ENCODE assay signal across 9 cellular contexts in the genomic region with DNA sequence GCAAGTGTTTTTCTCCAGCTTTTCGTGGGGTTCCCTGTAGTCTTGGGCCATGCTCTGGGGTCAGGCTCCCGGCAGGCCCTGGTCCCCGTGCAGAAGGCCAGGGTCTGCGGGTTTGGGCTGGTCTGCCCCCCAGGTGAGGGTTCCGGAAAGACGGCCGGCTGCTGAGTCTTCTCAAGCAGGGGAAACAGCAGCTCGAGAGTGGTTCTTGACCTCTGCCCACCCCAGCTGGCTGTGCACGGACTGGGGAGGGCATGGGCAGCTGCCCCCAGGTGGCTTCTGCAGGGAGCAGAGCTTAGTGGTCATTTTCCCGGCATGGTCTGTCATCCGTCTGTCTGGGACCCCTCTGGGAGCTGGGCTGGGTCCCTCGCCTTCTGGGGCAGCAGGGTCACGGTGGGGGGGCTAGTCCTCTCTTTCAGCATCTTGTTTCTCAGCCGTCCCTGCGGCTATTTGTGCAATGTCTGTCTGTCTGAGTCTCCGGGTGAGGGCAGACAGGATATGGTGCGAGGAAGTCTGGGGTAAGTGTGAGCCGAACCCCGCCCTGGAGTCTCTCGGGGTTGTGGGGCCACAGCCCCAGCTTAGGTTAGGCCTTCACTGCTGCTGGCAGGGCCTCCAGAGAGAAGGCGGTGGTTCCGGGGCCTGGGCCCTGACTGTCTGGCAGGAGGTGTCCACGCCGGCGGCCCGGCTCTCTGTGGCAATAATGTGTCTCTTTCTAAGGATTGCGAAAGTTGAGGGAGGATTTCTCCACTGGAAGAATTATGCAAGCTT. TPM values are rescaled to one million over a fixed set of nuclear protein-coding genes. Genes with fewer than 3 reads are reported as not detected.
DNase-seq lines count a peak whose midpoint lies in the region; ATAC-seq and TF ChIP-seq lines count a peak whose summit lies in the region.
"Had no signal": no experiment of that assay in that cellular context is flagged by ENCODE, and none has a peak within 500 bp of the region (broad histone marks: within the 10 kb centered on the region; RNA-seq: fewer than 3 reads in every experiment).

No MANE protein-coding gene starts in this region.

- peak overlapping the region; percentile 64 for H3K4me3 ChIP-seq in SK-N-MC
- peak overlapping the region in 1 of 4 donors; percentile 82 for H3K4me3 ChIP-seq in adrenal gland

- peak in 1 of 2 donors; percentile 61 for TF ChIP-seq POLR2A in adrenal gland (IDR thresholded peaks at IDR 0.05)

- H3K4me1 ChIP-seq in adrenal gland (replicated peaks in 1 of 2): peaks cover 72 to 99% of the 10 kb centered on the region in 2 donors

- ATAC-seq in GM19043 (IDR thresholded peaks at IDR 0.05; ENCODE audit: low read depth, unreplicated experiment) (peak; percentile 83), left cardiac atrium (peak; percentile 57 to 80)
- ATAC-seq: Panc1 had no signal

- intact Hi-C loops in adrenal gland (cut with DNase I): loop anchor here (5.0 kb wide), 2 partner anchors 78 to 83 kb away; no protein-coding TSS in a partner anchor
- intact Hi-C loops in left cardiac atrium (cut with DNase I): loop anchor here (5.0 to 10.0 kb wide), 2 partner anchors 68 to 71 kb away; no protein-coding TSS in a partner anchor

- TF ChIP-seq CTCF in adrenal gland (IDR thresholded peaks at IDR 0.05): no peak

- H3K27me3 ChIP-seq in adrenal gland: no peaks in the 10 kb centered on the region

- H3K36me3 ChIP-seq in SK-N-MC (ENCODE audit: insufficient read depth, low read length): no peaks in the 10 kb centered on the region; the same call in 1 of the 2 replicates
- no peaks in the 10 kb centered on the region for H3K36me3 ChIP-seq in adrenal gland (replicated peaks in 1 of 2)

- no peak for DNase-seq in SK-N-MC (ENCODE audit: low read depth, low spot score)
- peak; percentile 84 to 98 (median 96) for DNase-seq in adrenal gland
- DNase-seq in left cardiac atrium: peak; percentile 95
- DNase-seq in retina: peak; percentile 45
- DNase-seq in NCI-H345 treated with DMSO at 0.1 percent for 48 hours (lab: John Stamatoyannopoulos, UW; ENCODE audit: unreplicated experiment): no peak
- DNase-seq in NCI-H1417 (lab: John Stamatoyannopoulos, UW): no peak
- DNase-seq in COLO668 (lab: John Stamatoyannopoulos, UW; ENCODE audit: unreplicated experiment): no peak

- H3K27ac ChIP-seq in SK-N-MC (peak overlapping the region; percentile 56), adrenal gland (peak overlapping the region; percentile 78 to 96 (median 87))

- 6 to 39% (median 18%) methylated on average over 14 to 27 of the region's 27 CpGs for WGBS in adrenal gland, 4 donors

- no peaks in the 10 kb centered on the region for H3K9me3 ChIP-seq in SK-N-MC (ENCODE audit: low read depth, low read length)
- H3K9me3 ChIP-seq in adrenal gland (replicated peaks in 1 of 3): no peaks in the 10 kb centered on the region

- peak overlapping the region; percentile 11 for H3K9ac ChIP-seq in SK-N-MC (ENCODE audit: insufficient read length)

RNA-seq across cellular contexts. Expression of gene SKI, which starts 6.1 kb away (rescaled TPM):
- total RNA-seq in adrenal gland: 10 to 100 TPM; 30.6 to 53.6 (median 43.7) TPM
- polyA plus RNA-seq in adrenal gland: 10 to 100 TPM in 2 of 3 donors, 1 to 10 TPM in 1; 9.4 to 21.2 (median 10.8) TPM
- total RNA-seq in left cardiac atrium: 10 to 100 TPM; 47.1 to 66.9 TPM

RNA-seq across cellular contexts. Expression of gene FAAP20, which starts 39.6 kb away (rescaled TPM):
- total RNA-seq in adrenal gland: 100 to 1,000 TPM in 1 of 8 donors, 10 to 100 TPM in 7; 26.4 to 106 (median 62.0) TPM
- 100 to 1,000 TPM in 2 of 3 donors, 1 to 10 TPM in 1; 2.7 to 185 (median 160) TPM for polyA plus RNA-seq in adrenal gland
- 10 to 100 TPM; 35.4 to 41.4 TPM for total RNA-seq in left cardiac atrium

Comparison
In these comparisons a context has a peak if more than half of its experiments do, and no peak if none do; other contexts are left out.
1. DNase-seq: peak in adrenal gland (7 of 7), left cardiac atrium (single experiment) and retina (single experiment); none in SK-N-MC (single experiment), NCI-H345 treated with DMSO at 0.1 percent for 48 hours (single experiment), NCI-H1417 (0 of 3) and COLO668 (single experiment).